10 cellular contexts compared by ENCODE assay signal in the genomic region with DNA sequence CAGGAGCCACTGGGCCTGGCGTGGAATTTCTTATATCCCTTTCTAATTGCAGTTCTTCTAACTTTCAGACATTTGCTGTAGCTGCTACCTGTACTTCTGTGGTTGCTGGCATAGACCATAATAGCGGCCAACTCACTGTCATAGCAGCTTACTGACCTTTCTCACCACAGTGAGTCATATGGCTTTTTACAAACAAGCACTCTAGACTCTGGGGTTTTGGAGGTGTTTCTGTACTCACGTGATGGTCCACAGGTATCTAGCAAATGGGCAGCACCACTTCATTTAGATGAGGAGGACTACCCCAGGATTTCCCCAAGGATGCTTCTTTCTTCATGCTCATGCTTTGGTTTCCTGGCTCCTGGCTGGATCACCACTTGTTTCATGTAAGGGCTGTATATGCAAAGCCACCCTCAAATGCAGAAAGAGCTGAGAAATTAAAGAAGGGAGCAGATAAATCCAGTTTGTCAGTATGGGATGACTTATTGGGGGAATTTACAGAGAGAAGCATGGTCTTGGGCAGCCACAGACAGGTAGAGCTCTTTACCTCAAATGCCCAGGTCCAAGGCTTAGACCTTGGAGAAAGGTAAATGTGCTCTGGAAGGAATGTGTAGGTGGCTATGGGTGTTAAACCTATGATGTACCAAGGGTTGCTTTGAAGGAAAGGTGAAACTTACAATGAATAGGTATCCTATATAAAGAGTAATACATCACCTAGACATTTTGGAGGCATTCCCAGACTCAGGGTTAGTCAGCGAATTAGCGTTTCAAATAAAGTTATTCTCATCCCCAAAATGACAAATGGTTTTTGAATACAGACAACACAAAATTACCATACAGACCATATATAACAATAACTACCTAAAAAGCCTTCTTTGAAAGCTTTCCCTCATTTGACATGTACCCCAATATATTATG. TPM values are rescaled to one million over a fixed set of nuclear protein-coding genes. Genes with fewer than 3 reads are reported as not detected.
A peak's percentile ranks its signal among the peaks of the same experiment; 100 is the strongest.
DNase-seq lines count a peak whose midpoint lies in the region; ATAC-seq and TF ChIP-seq lines count a peak whose summit lies in the region.
"Had no signal": no experiment of that assay in that cellular context is flagged by ENCODE, and none has a peak within 500 bp of the region (broad histone marks: within the 10 kb centered on the region; RNA-seq: fewer than 3 reads in every experiment).

No MANE protein-coding gene starts in this region.

- no peak for TF ChIP-seq CTCF in GM23338 (conservative IDR thresholded peaks at IDR 0.05; ENCODE audit: low read depth in 2 of 2)

- CTCF ChIA-PET in CD4-positive, alpha-beta memory T cell (lab: Charles Lee; ENCODE audit: partially characterized antibody) = no interaction called here

- no peaks in the 10 kb centered on the region for H3K9me2 ChIP-seq in GM23338 (ENCODE audit: insufficient read depth)

- H3K4me1 ChIP-seq in GM23338 (ENCODE audit: insufficient read depth) = no peaks in the 10 kb centered on the region
- H3K4me1 ChIP-seq in CD4-positive, alpha-beta memory T cell (ENCODE audit: insufficient read depth, low read length) = no peaks in the 10 kb centered on the region
- H3K4me1 ChIP-seq: BLaER1 treated with 17β-estradiol and CSF1 and Interleukin-3, amounts not matched to agents 10 nM and 100 nM had no signal

- H3K9me3 Mint-ChIP-seq in GM23338 = no peaks in the 10 kb centered on the region
- H3K9me3 Mint-ChIP-seq in CD4-positive, alpha-beta memory T cell = no peaks in the 10 kb centered on the region
- H3K9me3 Mint-ChIP-seq: central memory CD8-positive, alpha-beta T cell had no signal

- H3K27me3 Mint-ChIP-seq in GM23338 (ENCODE audit: insufficient read depth, low read depth, poor library complexity) = peaks cover 2% of the 10 kb centered on the region
- H3K27me3 Mint-ChIP-seq in CD4-positive, alpha-beta memory T cell = peaks cover 0 to 2% of the 10 kb centered on the region in 2 donors
- H3K27me3 Mint-ChIP-seq: central memory CD8-positive, alpha-beta T cell had no signal

- no peak overlapping the region for H3K4me3 ChIP-seq in GM23338
- H3K4me3 ChIP-seq in CD4-positive, alpha-beta memory T cell (ENCODE audit: low read length in 2 of 2) = no peak overlapping the region
- H3K4me3 ChIP-seq: BLaER1 treated with 17β-estradiol and CSF1 and Interleukin-3, amounts not matched to agents 10 nM and 100 nM had no signal

- H4K20me1 ChIP-seq in GM23338 (replicated peaks; ENCODE audit: insufficient read depth) = no peaks in the 10 kb centered on the region
- H4K20me1 ChIP-seq: BLaER1 treated with 17β-estradiol and CSF1 and Interleukin-3, amounts not matched to agents 10 nM and 100 nM had no signal

- no peak overlapping the region for H3K27ac Mint-ChIP-seq in GM23338
- H3K27ac Mint-ChIP-seq in CD4-positive, alpha-beta memory T cell = no peak overlapping the region

- no peak for ATAC-seq in GM23338

- H3K4me3 Mint-ChIP-seq in GM23338 = no peak overlapping the region
- H3K4me3 Mint-ChIP-seq in CD4-positive, alpha-beta memory T cell = no peak overlapping the region
- H3K4me3 Mint-ChIP-seq: central memory CD8-positive, alpha-beta T cell had no signal

- intact Hi-C loops in CD4-positive, alpha-beta memory T cell (cut with micrococcal nuclease) = no loop called here

- no peaks in the 10 kb centered on the region for H3K9me3 ChIP-seq in CD4-positive, alpha-beta memory T cell (ENCODE audit: control insufficient read depth in 1 of 2, low read length in 2 of 2)
- H3K9me3 ChIP-seq: BLaER1 treated with 17β-estradiol and CSF1 and Interleukin-3, amounts not matched to agents 10 nM and 100 nM had no signal

- no peaks in the 10 kb centered on the region for H3F3A ChIP-seq in GM23338 (replicated peaks; ENCODE audit: low read depth)

- POLR2A ChIA-PET in CD4-positive, alpha-beta memory T cell (lab: Charles Lee; ENCODE audit: partially characterized antibody) = no interaction called here

- H2AFZ ChIP-seq in GM23338 = peak overlapping the region; percentile 32; the same call in 1 of the 2 replicates

- H3K4me1 Mint-ChIP-seq in GM23338 = no peaks in the 10 kb centered on the region
- H3K4me1 Mint-ChIP-seq in CD4-positive, alpha-beta memory T cell = no peaks in the 10 kb centered on the region
- H3K4me1 Mint-ChIP-seq: central memory CD8-positive, alpha-beta T cell had no signal

- no peaks in the 10 kb centered on the region for H3K79me2 ChIP-seq in GM23338 (replicated peaks; ENCODE audit: insufficient read depth)

- no peaks in the 10 kb centered on the region for H3K36me3 ChIP-seq in GM23338 (ENCODE audit: insufficient read depth)
- H3K36me3 ChIP-seq in CD4-positive, alpha-beta memory T cell (ENCODE audit: insufficient read depth, low read length) = no peaks in the 10 kb centered on the region
- H3K36me3 ChIP-seq: BLaER1 treated with 17β-estradiol and CSF1 and Interleukin-3, amounts not matched to agents 10 nM and 100 nM had no signal

- H3K4me2 ChIP-seq in GM23338 = no peak overlapping the region
- H3K4me2 ChIP-seq: BLaER1 treated with 17β-estradiol and CSF1 and Interleukin-3, amounts not matched to agents 10 nM and 100 nM had no signal

- no peak overlapping the region for H3K27ac ChIP-seq in GM23338 (ENCODE audit: low read depth)
- H3K27ac ChIP-seq in CD4-positive, alpha-beta memory T cell (ENCODE audit: low read depth, low read length) = no peak overlapping the region
- H3K27ac ChIP-seq: BLaER1 treated with 17β-estradiol and CSF1 and Interleukin-3, amounts not matched to agents 10 nM and 100 nM had no signal

- peak; percentile 37 for DNase-seq in AG08395 (ENCODE audit: low spot score)
- no peak for DNase-seq in GM23338 (ENCODE audit: low spot score)
- DNase-seq in RPMI7951 (ENCODE audit: low read depth) = peak; percentile 48
- DNase-seq in iris pigment epithelial cell (ENCODE audit: low read depth) = peak; percentile 85
- DNase-seq in OCI-M1 (lab: John Stamatoyannopoulos, UW) = no peak
- no peak for DNase-seq in CD4-positive, alpha-beta memory T cell
- DNase-seq in NCI-H2227 (lab: John Stamatoyannopoulos, UW; ENCODE audit: unreplicated experiment) = no peak
- DNase-seq in activated CD4-positive, alpha-beta T cell treated with anti-CD3 and anti-CD28 coated beads, Interleukin-2, amount 50 U/mL, for 4 hours = no peak

- H3K36me3 Mint-ChIP-seq in GM23338 (ENCODE audit: low read depth) = no peaks in the 10 kb centered on the region
- H3K36me3 Mint-ChIP-seq in CD4-positive, alpha-beta memory T cell = no peaks in the 10 kb centered on the region

- no peaks in the 10 kb centered on the region for H3K27me3 ChIP-seq in GM23338 (ENCODE audit: insufficient read depth)
- H3K27me3 ChIP-seq in CD4-positive, alpha-beta memory T cell (ENCODE audit: insufficient read depth, low read length) = no peaks in the 10 kb centered on the region
- H3K27me3 ChIP-seq: BLaER1 treated with 17β-estradiol and CSF1 and Interleukin-3, amounts not matched to agents 10 nM and 100 nM had no signal

TF ChIP-seq in GM23338, 12 proteins besides CTCF, POLR2A, EP300 and RAD21:
- TF ChIP-seq EZH2 (IDR thresholded peaks at IDR 0.05; ENCODE audit: low read depth, unreplicated experiment) (no peak), CREB1 (CRISPR knock-in tag; IDR thresholded peaks at IDR 0.05; ENCODE audit: low read depth) (no peak)

RNA-seq across cellular contexts. Expression of a gene that starts 15.9 kb away (rescaled TPM):
- total RNA-seq in GM23338 (2014; rRNA removed; shearing (Covaris generic)) = 11.1 and 12.0 TPM in 2 replicates
- 7.1 and 7.2 TPM in 2 replicates for polyA plus RNA-seq in GM23338 (2016; fragmentation: Nextera tagmentation; extraction: Ambion mirVana)
- 5.3 and 6.6 TPM in 2 replicates for total RNA-seq in RPMI7951 (2014; rRNA removed; shearing (Covaris generic))
- 10 to 100 TPM; 29.1 to 30.7 TPM for total RNA-seq in CD4-positive, alpha-beta memory T cell
- 1 to 10 TPM; 5.4 to 6.7 TPM for polyA plus RNA-seq in CD4-positive, alpha-beta memory T cell

RNA-seq across cellular contexts. Expression of a gene that starts 16.9 kb away (rescaled TPM):
- 82.5 and 90.5 TPM in 2 replicates for total RNA-seq in GM23338 (2014; rRNA removed; shearing (Covaris generic))
- 32.5 and 37.2 TPM in 2 replicates for polyA plus RNA-seq in GM23338 (2016; fragmentation: Nextera tagmentation; extraction: Ambion mirVana)
- 4.1 and 6.1 TPM in 2 replicates for total RNA-seq in RPMI7951 (2014; rRNA removed; shearing (Covaris generic))
- total RNA-seq in CD4-positive, alpha-beta memory T cell = 1 to 10 TPM; 1.4 to 1.5 TPM
- 1 to 10 TPM in 1 of 2 donors, under 1 TPM in 1; 0.71 to 1.0 TPM for polyA plus RNA-seq in CD4-positive, alpha-beta memory T cell

Comparison
In these comparisons a context has a peak if more than half of its experiments do, and no peak if none do; other contexts are left out.
1. DNase-seq: peak in AG08395 (single experiment), RPMI7951 (single experiment) and iris pigment epithelial cell (single experiment); none in GM23338 (single experiment), OCI-M1 (single experiment), CD4-positive, alpha-beta memory T cell (0 of 5), NCI-H2227 (single experiment) and activated CD4-positive, alpha-beta T cell treated with anti-CD3 and anti-CD28 coated beads, Interleukin-2, amount 50 U/mL, for 4 hours (0 of 2).
2. RNA of a gene that starts 16.9 kb away (total RNA-seq): 82.5 to 90.5 TPM in GM23338; 4.1 to 6.1 TPM in RPMI7951 and 1.4 to 1.5 TPM in CD4-positive, alpha-beta memory T cell; every median in the first group is over 10 times any median in the second.